In the genomic region with DNA sequence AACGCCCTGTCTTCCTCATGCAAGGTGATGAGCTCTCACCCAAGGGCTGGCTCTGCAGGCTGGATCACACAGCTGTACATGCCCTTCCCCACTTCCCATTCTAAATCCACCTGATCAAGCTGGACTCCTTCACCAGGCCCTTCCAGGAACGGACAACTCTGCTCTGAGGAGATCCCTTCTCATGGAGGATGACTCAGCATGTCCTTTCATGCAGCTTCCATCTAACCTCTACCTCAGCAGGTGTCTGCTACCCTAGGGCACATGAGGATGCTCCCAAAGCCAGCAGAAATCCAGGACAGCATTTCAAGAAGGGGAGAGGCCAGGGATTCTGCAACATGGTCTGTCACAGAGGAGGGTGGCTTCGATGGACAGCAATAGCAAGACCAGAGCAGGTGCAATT, we compare ENCODE assay signal across 28 cellular contexts.
"Had no signal": no experiment of that assay in that cellular context is flagged by ENCODE, and none has a peak within 500 bp of the region (broad histone marks: within the 10 kb centered on the region; RNA-seq: fewer than 3 reads in every experiment).

No MANE protein-coding gene starts in this region.

- H3K4me1 ChIP-seq: adrenal gland, body of pancreas, breast epithelium had no signal

- H3K36me3 ChIP-seq: adrenal gland, breast epithelium had no signal

- H3K4me3 ChIP-seq: adrenal gland, body of pancreas, breast epithelium, coronary artery had no signal

- H3K27me3 ChIP-seq: adrenal gland, body of pancreas, breast epithelium had no signal

- H3K9me3 ChIP-seq: adrenal gland, body of pancreas, breast epithelium had no signal

- DNase-seq: activated CD4-positive, alpha-beta T cell treated with anti-CD3 and anti-CD28 coated beads, Interleukin-2, amount 10 ng/mL, durations not matched to agents 7 days and 5 days; activated CD4-positive, alpha-beta T cell treated with anti-CD3 and anti-CD28 coated beads, Interleukin-2, amount 50 U/mL, for 48 hours; activated CD8-positive, alpha-beta T cell treated with anti-CD3 and anti-CD28 coated beads, Interleukin-2, amount 10 ng/mL, durations not matched to agents 7 days and 5 days; activated gamma-delta T cell; activated naive CD4-positive, alpha-beta T cell treated with anti-CD3 and anti-CD28 coated beads for 36 hours; activated T-cell treated with anti-CD3 and anti-CD28 coated beads, Interleukin-2, amount 50 U/mL, for 24 hours; adrenal gland; body of pancreas; NCI-H1048; NCI-H1436 treated with DMSO at 0.1 percent for 48 hours; NCI-H1694 treated with DMSO at 0.1 percent for 48 hours; NCI-H2029; NCI-H345; NCI-H524 treated with DMSO at 0.1 percent for 48 hours; NCI-H748 treated with DMSO at 0.1 percent for 48 hours; NK-92 treated with Interleukin-12 subunit alpha and Interleukin-12 subunit beta, amount 100 ng/mL, for 24 hours; PC-3; SW 1271 had no signal

- H3K27ac ChIP-seq: adrenal gland, body of pancreas, breast epithelium, coronary artery, RWPE1 had no signal

- FAIRE-seq: astrocyte, RCC 7860, TTC549 had no signal

- ATAC-seq: activated CD4-positive, alpha-beta T cell treated with anti-CD3 and anti-CD28 coated beads for 36 hours; activated CD4-positive, CD25-positive, alpha-beta regulatory T cell treated with anti-CD3 and anti-CD28 coated beads, Interleukin-2, amount 50 U/mL, for 24 hours; activated CD8-positive, alpha-beta T cell treated with anti-CD3 and anti-CD28 coated beads, Interleukin-2, amount 10 ng/mL, durations not matched to agents 7 days and 5 days; activated naive CD4-positive, alpha-beta T cell treated with anti-CD3 and anti-CD28 coated beads, Interleukin-2, amount 50 U/mL, for 72 hours; body of pancreas; PC-3; Right ventricle myocardium inferior had no signal
